Comparison of ENCODE assay signal across 1 cellular context in the genomic region with DNA sequence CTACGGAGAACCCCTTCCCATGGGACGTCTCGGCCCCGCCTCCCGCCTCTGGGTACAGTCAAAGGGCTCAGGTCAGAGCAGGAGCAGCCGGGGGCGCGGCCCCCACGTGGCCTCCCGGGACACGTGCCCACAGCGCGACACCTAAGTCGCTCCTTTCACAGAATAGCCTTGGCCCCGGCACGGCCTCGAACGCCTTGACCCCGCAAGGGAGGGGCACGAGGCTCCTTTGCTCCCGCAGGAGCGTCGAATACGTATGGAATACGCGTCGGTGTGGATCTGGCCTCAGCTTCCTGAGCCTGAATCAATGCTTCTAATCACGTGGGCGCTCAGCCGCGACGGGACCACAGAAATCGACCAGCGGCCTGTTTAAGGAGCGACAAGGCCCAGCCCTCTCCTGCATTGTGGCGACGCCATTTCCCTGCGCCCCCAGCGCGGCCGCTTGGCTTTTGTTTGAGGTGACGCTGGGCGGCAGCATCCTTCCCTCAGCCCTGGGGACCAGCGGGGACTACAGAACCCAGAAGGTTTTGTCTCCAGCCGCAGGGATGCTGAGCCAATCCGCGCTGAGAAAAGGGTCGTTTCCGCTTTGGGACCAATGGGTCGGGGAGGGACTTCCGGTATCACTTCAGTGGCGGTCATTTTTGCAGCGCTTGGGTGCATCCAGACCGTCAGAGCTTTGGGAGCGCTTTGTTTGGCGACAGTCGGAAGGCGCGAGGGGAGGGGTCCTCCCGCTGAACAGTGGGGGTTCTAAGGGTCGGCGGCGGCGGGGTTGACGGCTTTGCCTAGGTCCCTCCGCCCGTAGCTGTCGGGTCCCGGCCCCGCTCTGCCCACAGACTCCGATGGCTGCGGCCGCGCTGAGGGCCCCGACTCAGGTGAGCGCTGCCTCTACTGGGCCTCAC.
TF ChIP-seq lines count a peak whose summit lies in the region.

Gene ZIK1, plus strand, starts transcription at position 625 of the 896 bp plus-strand sequence. Its CDS starts 212 bp downstream, at position 837.

TF ChIP-seq in HepG2, 621 proteins besides CTCF, POLR2A, EP300 and RAD21 (continued from another document and continues in another):
- TF ChIP-seq ZNF687 (CRISPR knock-in tag; IDR thresholded peaks at IDR 0.05) (peak; percentile 70), POLR2G (IDR thresholded peaks at IDR 0.05; ENCODE audit: low read depth, low read length) (peak; percentile 38; the same call in 1 of the 2 replicates), SIX4 (CRISPR knock-in tag; IDR thresholded peaks at IDR 0.05) (no peak), PHF8 (CRISPR knock-in tag; IDR thresholded peaks at IDR 0.05) (peak; percentile 64), KAT8 (CRISPR knock-in tag; IDR thresholded peaks at IDR 0.05) (peak; percentile 54; the same call in 1 of the 2 replicates), HES4 (CRISPR knock-in tag; IDR thresholded peaks at IDR 0.05; ENCODE audit: borderline replicate concordance) (0 out of 2 replicates have a peak, but pooled peaks have one; percentile 45), POGK (CRISPR knock-in tag; conservative IDR thresholded peaks at IDR 0.05) (0 out of 2 replicates have a peak, but pooled peaks have one; percentile 37), ZNF709 (CRISPR knock-in tag; IDR thresholded peaks at IDR 0.05) (0 out of 2 replicates have a peak, but pooled peaks have one; percentile 28), SRY (CRISPR knock-in tag; IDR thresholded peaks at IDR 0.05) (no peak), U2AF1 (optimal IDR thresholded peaks at IDR 0.05; ENCODE audit: low read depth, low read length) (no peak), ZNF543 (CRISPR knock-in tag; IDR thresholded peaks at IDR 0.05) (0 out of 2 replicates have a peak, but pooled peaks have one; percentile 29), ZNF367 (CRISPR knock-in tag; IDR thresholded peaks at IDR 0.05; ENCODE audit: borderline replicate concordance) (no peak), HINFP (CRISPR knock-in tag; IDR thresholded peaks at IDR 0.05; ENCODE audit: low read depth) (no peak), ZBTB38 (CRISPR knock-in tag; IDR thresholded peaks at IDR 0.05) (peak; percentile 65; the same call in 1 of the 2 replicates), TSC22D2 (CRISPR knock-in tag; IDR thresholded peaks at IDR 0.05; ENCODE audit: borderline replicate concordance) (no peak), CREM (IDR thresholded peaks at IDR 0.05) (peak; percentile 68), CREM (CRISPR knock-in tag; IDR thresholded peaks at IDR 0.05) (no peak), NR2F6 (IDR thresholded peaks at IDR 0.05) (no peak), NR2F6 (CRISPR knock-in tag; IDR thresholded peaks at IDR 0.05) (no peak), ZNF770 (CRISPR knock-in tag; IDR thresholded peaks at IDR 0.05) (no peak), HOXA3 (CRISPR knock-in tag; IDR thresholded peaks at IDR 0.05) (peak; percentile 63), ZNF329 (CRISPR knock-in tag; IDR thresholded peaks at IDR 0.05; ENCODE audit: low read depth) (no peak), BHLHE40 (IDR thresholded peaks at IDR 0.05; ENCODE audit: low read length) (no peak), MXD3 (CRISPR knock-in tag; IDR thresholded peaks at IDR 0.05) (no peak), ZBTB1 (CRISPR knock-in tag; IDR thresholded peaks at IDR 0.05; ENCODE audit: borderline replicate concordance) (no peak), NR2C2 (CRISPR knock-in tag; IDR thresholded peaks at IDR 0.05; ENCODE audit: borderline replicate concordance) (peak; percentile 84), NFYC (CRISPR knock-in tag; IDR thresholded peaks at IDR 0.05) (peak; percentile 87), ZNF781 (CRISPR knock-in tag; IDR thresholded peaks at IDR 0.05; ENCODE audit: borderline replicate concordance, not compliant biosample characterization) (no peak), ZNF180 (CRISPR knock-in tag; IDR thresholded peaks at IDR 0.05; ENCODE audit: borderline replicate concordance, low read depth) (no peak), ZNF552 (CRISPR knock-in tag; IDR thresholded peaks at IDR 0.05; ENCODE audit: borderline replicate concordance) (no peak), ZNF34 (CRISPR knock-in tag; IDR thresholded peaks at IDR 0.05; ENCODE audit: borderline replicate concordance) (no peak), ZNF501 (CRISPR knock-in tag; IDR thresholded peaks at IDR 0.05) (peak; percentile 32; the same call in 1 of the 2 replicates), RBM39 (IDR thresholded peaks at IDR 0.05; ENCODE audit: low read depth, low read length, poor library complexity, severe bottlenecking) (no peak)
- TF ChIP-seq, protein P1, sequence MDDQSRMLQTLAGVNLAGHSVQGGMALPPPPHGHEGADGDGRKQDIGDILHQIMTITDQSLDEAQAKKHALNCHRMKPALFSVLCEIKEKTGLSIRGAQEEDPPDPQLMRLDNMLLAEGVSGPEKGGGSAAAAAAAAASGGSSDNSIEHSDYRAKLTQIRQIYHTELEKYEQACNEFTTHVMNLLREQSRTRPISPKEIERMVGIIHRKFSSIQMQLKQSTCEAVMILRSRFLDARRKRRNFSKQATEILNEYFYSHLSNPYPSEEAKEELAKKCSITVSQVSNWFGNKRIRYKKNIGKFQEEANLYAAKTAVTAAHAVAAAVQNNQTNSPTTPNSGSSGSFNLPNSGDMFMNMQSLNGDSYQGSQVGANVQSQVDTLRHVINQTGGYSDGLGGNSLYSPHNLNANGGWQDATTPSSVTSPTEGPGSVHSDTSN (CRISPR knock-in tag; IDR thresholded peaks at IDR 0.05; ENCODE audit: borderline replicate concordance) = no peak
- TF ChIP-seq, protein P2, sequence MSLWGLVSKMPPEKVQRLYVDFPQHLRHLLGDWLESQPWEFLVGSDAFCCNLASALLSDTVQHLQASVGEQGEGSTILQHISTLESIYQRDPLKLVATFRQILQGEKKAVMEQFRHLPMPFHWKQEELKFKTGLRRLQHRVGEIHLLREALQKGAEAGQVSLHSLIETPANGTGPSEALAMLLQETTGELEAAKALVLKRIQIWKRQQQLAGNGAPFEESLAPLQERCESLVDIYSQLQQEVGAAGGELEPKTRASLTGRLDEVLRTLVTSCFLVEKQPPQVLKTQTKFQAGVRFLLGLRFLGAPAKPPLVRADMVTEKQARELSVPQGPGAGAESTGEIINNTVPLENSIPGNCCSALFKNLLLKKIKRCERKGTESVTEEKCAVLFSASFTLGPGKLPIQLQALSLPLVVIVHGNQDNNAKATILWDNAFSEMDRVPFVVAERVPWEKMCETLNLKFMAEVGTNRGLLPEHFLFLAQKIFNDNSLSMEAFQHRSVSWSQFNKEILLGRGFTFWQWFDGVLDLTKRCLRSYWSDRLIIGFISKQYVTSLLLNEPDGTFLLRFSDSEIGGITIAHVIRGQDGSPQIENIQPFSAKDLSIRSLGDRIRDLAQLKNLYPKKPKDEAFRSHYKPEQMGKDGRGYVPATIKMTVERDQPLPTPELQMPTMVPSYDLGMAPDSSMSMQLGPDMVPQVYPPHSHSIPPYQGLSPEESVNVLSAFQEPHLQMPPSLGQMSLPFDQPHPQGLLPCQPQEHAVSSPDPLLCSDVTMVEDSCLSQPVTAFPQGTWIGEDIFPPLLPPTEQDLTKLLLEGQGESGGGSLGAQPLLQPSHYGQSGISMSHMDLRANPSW (CRISPR knock-in tag; IDR thresholded peaks at IDR 0.05; ENCODE audit: borderline replicate concordance) = no peak
- TF ChIP-seq, protein P3, sequence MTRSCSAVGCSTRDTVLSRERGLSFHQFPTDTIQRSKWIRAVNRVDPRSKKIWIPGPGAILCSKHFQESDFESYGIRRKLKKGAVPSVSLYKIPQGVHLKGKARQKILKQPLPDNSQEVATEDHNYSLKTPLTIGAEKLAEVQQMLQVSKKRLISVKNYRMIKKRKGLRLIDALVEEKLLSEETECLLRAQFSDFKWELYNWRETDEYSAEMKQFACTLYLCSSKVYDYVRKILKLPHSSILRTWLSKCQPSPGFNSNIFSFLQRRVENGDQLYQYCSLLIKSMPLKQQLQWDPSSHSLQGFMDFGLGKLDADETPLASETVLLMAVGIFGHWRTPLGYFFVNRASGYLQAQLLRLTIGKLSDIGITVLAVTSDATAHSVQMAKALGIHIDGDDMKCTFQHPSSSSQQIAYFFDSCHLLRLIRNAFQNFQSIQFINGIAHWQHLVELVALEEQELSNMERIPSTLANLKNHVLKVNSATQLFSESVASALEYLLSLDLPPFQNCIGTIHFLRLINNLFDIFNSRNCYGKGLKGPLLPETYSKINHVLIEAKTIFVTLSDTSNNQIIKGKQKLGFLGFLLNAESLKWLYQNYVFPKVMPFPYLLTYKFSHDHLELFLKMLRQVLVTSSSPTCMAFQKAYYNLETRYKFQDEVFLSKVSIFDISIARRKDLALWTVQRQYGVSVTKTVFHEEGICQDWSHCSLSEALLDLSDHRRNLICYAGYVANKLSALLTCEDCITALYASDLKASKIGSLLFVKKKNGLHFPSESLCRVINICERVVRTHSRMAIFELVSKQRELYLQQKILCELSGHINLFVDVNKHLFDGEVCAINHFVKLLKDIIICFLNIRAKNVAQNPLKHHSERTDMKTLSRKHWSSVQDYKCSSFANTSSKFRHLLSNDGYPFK (CRISPR knock-in tag; IDR thresholded peaks at IDR 0.05; ENCODE audit: borderline replicate concordance) = no peak
- TF ChIP-seq, protein P4, sequence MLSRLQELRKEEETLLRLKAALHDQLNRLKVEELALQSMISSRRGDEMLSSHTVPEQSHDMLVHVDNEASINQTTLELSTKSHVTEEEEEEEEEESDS (CRISPR knock-in tag; IDR thresholded peaks at IDR 0.05; ENCODE audit: borderline replicate concordance) = no peak
- TF ChIP-seq, protein P5, sequence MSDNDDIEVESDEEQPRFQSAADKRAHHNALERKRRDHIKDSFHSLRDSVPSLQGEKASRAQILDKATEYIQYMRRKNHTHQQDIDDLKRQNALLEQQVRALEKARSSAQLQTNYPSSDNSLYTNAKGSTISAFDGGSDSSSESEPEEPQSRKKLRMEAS (IDR thresholded peaks at IDR 0.05) = peak; percentile 24; the same call in 1 of the 2 replicates
